Comparison of ENCODE assay signal across 23 cellular contexts in genomic region chr1:10383630-10384029, GRCh38. TPM values are rescaled to one million over a fixed set of nuclear protein-coding genes. Genes with fewer than 3 reads are reported as not detected.
"Had no signal": no experiment of that assay in that cellular context is flagged by ENCODE, and none has a peak within 500 bp of the region (broad histone marks: within the 10 kb centered on the region; RNA-seq: fewer than 3 reads in every experiment).

No MANE protein-coding gene starts in this region.

- ATAC-seq: activated naive CD4-positive, alpha-beta T cell treated with anti-CD3 and anti-CD28 coated beads, Interleukin-2, amount 50 U/mL, for 72 hours; activated naive CD8-positive, alpha-beta T cell treated with anti-CD3 and anti-CD28 coated beads, Interleukin-2, amount 50 U/mL, for 24 hours; activated T-cell treated with anti-CD3 and anti-CD28 coated beads, Interleukin-2, amount 50 U/mL, for 4 hours; body of pancreas had no signal

- H3K9me3 Mint-ChIP-seq: activated B cell treated with CpG ODN at 0.5 μM for 24 hours; activated CD4-positive, alpha-beta memory T cell treated with anti-CD3 and anti-CD28 coated beads for 36 hours; activated CD4-positive, alpha-beta T cell treated with anti-CD3 and anti-CD28 coated beads, Interleukin-2, amount 10 ng/mL, durations not matched to agents 7 days and 5 days; activated naive CD4-positive, alpha-beta T cell treated with anti-CD3 and anti-CD28 coated beads, Interleukin-2, amount 50 U/mL, for 72 hours; activated naive CD8-positive, alpha-beta T cell treated with anti-CD3 and anti-CD28 coated beads, Interleukin-2, amount 50 U/mL, for 24 hours; activated T-cell treated with anti-CD3 and anti-CD28 coated beads, Interleukin-2, amount 50 U/mL, for 4 hours; central memory CD8-positive, alpha-beta T cell; T-helper 1 cell treated with Interleukin-12 subunit alpha and Interleukin-12 subunit beta and Interleukin-4 antibody, amounts not matched to agents 30 μg/mL and 1 μg/mL, for 36 hours had no signal

- DNase-seq: activated B cell treated with CpG ODN at 0.5 μM for 24 hours; activated CD4-positive, alpha-beta memory T cell treated with anti-CD3 and anti-CD28 coated beads for 36 hours; activated CD4-positive, alpha-beta T cell treated with anti-CD3 and anti-CD28 coated beads, Interleukin-2, amount 10 ng/mL, durations not matched to agents 7 days and 5 days; activated CD8-positive, alpha-beta memory T cell treated with anti-CD3 and anti-CD28 coated beads for 24 hours; activated effector memory CD4-positive, alpha-beta T cell treated with anti-CD3 and anti-CD28 coated beads, Interleukin-2, amount 50 U/mL, for 16 hours; activated naive CD4-positive, alpha-beta T cell treated with Interleukin-2 at 50 U/mL for 16 hours; activated naive CD8-positive, alpha-beta T cell treated with anti-CD3 and anti-CD28 coated beads, Interleukin-2, amount 50 U/mL, for 24 hours; activated T-cell treated with anti-CD3 and anti-CD28 coated beads, Interleukin-2, amount 50 U/mL, for 4 hours; amniotic stem cell; body of pancreas; Kasumi-1; NCI-H1048; NCI-H146; NCI-H187 treated with DMSO at 0.1 percent for 48 hours; NCI-H2081 treated with DMSO at 0.1 percent for 48 hours; NCI-H446; NCI-H524; SHP77; T-helper 9 cell had no signal

- H3K4me3 Mint-ChIP-seq: activated B cell treated with CpG ODN at 0.5 μM for 24 hours; activated CD4-positive, alpha-beta memory T cell treated with anti-CD3 and anti-CD28 coated beads for 36 hours; activated CD4-positive, alpha-beta T cell treated with anti-CD3 and anti-CD28 coated beads, Interleukin-2, amount 10 ng/mL, durations not matched to agents 7 days and 5 days; activated naive CD8-positive, alpha-beta T cell treated with anti-CD3 and anti-CD28 coated beads, Interleukin-2, amount 50 U/mL, for 24 hours; activated T-cell treated with anti-CD3 and anti-CD28 coated beads, Interleukin-2, amount 50 U/mL, for 4 hours; central memory CD8-positive, alpha-beta T cell; T-helper 1 cell treated with Interleukin-12 subunit alpha and Interleukin-12 subunit beta and Interleukin-4 antibody, amounts not matched to agents 30 μg/mL and 1 μg/mL, for 36 hours had no signal

- H3K27ac Mint-ChIP-seq: activated B cell treated with CpG ODN at 0.5 μM for 24 hours; activated CD4-positive, alpha-beta memory T cell treated with anti-CD3 and anti-CD28 coated beads for 36 hours; activated CD4-positive, alpha-beta T cell treated with anti-CD3 and anti-CD28 coated beads, Interleukin-2, amount 10 ng/mL, durations not matched to agents 7 days and 5 days; activated naive CD8-positive, alpha-beta T cell treated with anti-CD3 and anti-CD28 coated beads, Interleukin-2, amount 50 U/mL, for 24 hours had no signal

- H3K27me3 Mint-ChIP-seq: activated B cell treated with CpG ODN at 0.5 μM for 24 hours; activated CD4-positive, alpha-beta memory T cell treated with anti-CD3 and anti-CD28 coated beads for 36 hours; activated CD4-positive, alpha-beta T cell treated with anti-CD3 and anti-CD28 coated beads, Interleukin-2, amount 10 ng/mL, durations not matched to agents 7 days and 5 days; activated naive CD8-positive, alpha-beta T cell treated with anti-CD3 and anti-CD28 coated beads, Interleukin-2, amount 50 U/mL, for 24 hours; central memory CD8-positive, alpha-beta T cell had no signal

- H3K36me3 Mint-ChIP-seq: activated naive CD4-positive, alpha-beta T cell treated with anti-CD3 and anti-CD28 coated beads, Interleukin-2, amount 50 U/mL, for 72 hours had no signal

- H3K4me1 Mint-ChIP-seq: central memory CD8-positive, alpha-beta T cell had no signal

RNA-seq across cellular contexts. Expression of gene CENPS, which starts 46.6 kb away (rescaled TPM):
- total RNA-seq: ascending aorta had no signal
